In genomic region chr15:37101634-37102314, GRCh38 we compare ENCODE assay signal across 1 cellular context.
TF ChIP-seq lines count a peak whose summit lies in the region.

No MANE protein-coding gene starts in this region.

TF ChIP-seq in HEK293, 187 proteins besides CTCF, POLR2A, EP300 and RAD21 (continued from another document and continues in another):
- TF ChIP-seq PRDM2 (tag by site-specific recombination; IDR thresholded peaks at IDR 0.05; ENCODE audit: borderline replicate concordance) = no peak
- TF ChIP-seq ZNF157 (tag by site-specific recombination; IDR thresholded peaks at IDR 0.05) = no peak
- TF ChIP-seq ZNF148 (tag by site-specific recombination; IDR thresholded peaks at IDR 0.05; ENCODE audit: borderline replicate concordance) = no peak
- no peak for TF ChIP-seq ZNF423 (tag by site-specific recombination; IDR thresholded peaks at IDR 0.05)
- no peak for TF ChIP-seq ZNF2 (tag by site-specific recombination; IDR thresholded peaks at IDR 0.05)
- no peak for TF ChIP-seq ZSCAN18 (tag by site-specific recombination; IDR thresholded peaks at IDR 0.05)
- no peak for TF ChIP-seq SETDB1 (IDR thresholded peaks at IDR 0.05; ENCODE audit: insufficient read length, low read length)
- TF ChIP-seq AEBP2 (tag by site-specific recombination; IDR thresholded peaks at IDR 0.05; ENCODE audit: borderline replicate concordance) = no peak
- no peak for TF ChIP-seq ZNF704 (tag by site-specific recombination; IDR thresholded peaks at IDR 0.05)
- no peak for TF ChIP-seq ZNF623 (tag by site-specific recombination; IDR thresholded peaks at IDR 0.05)
- TF ChIP-seq ZEB2 (tag by site-specific recombination; IDR thresholded peaks at IDR 0.05) = peak; percentile 50; the same call in 1 of the 2 replicates
- TF ChIP-seq ZBTB7A (tag by site-specific recombination; IDR thresholded peaks at IDR 0.05; ENCODE audit: low read depth) = peak; percentile 48; the same call in 1 of the 2 replicates
- TF ChIP-seq PBX3 (CRISPR knock-in tag; IDR thresholded peaks at IDR 0.05) = peak; percentile 85
- no peak for TF ChIP-seq OVOL3 (tag by site-specific recombination; IDR thresholded peaks at IDR 0.05)
- no peak for TF ChIP-seq ZNF776 (tag by site-specific recombination; IDR thresholded peaks at IDR 0.05; ENCODE audit: borderline replicate concordance)
- TF ChIP-seq ZFP69B (tag by site-specific recombination; IDR thresholded peaks at IDR 0.05) = no peak
- no peak for TF ChIP-seq ZBTB6 (tag by site-specific recombination; IDR thresholded peaks at IDR 0.05)
- TF ChIP-seq ZNF10 (tag by site-specific recombination; IDR thresholded peaks at IDR 0.05) = no peak
- no peak for TF ChIP-seq ZSCAN5A (tag by site-specific recombination; IDR thresholded peaks at IDR 0.05)
- no peak for TF ChIP-seq ZNF837 (tag by site-specific recombination; IDR thresholded peaks at IDR 0.05)
- no peak for TF ChIP-seq ZNF785 (tag by site-specific recombination; IDR thresholded peaks at IDR 0.05)
- peak; percentile 32; the same call in 1 of the 2 replicates for TF ChIP-seq ZBTB20 (tag by site-specific recombination; IDR thresholded peaks at IDR 0.05)
- TF ChIP-seq KLF16 (tag by site-specific recombination; IDR thresholded peaks at IDR 0.05) = no peak; the same call in 1 of the 2 replicates
- TF ChIP-seq GFI1B (tag by site-specific recombination; IDR thresholded peaks at IDR 0.05) = no peak
- TF ChIP-seq ZNF488 (tag by site-specific recombination; IDR thresholded peaks at IDR 0.05) = no peak
- TF ChIP-seq ZNF571 (tag by site-specific recombination; IDR thresholded peaks at IDR 0.05) = no peak
- TF ChIP-seq FEZF1 (tag by site-specific recombination; IDR thresholded peaks at IDR 0.05) = no peak
- TF ChIP-seq ZNF18 (tag by site-specific recombination; IDR thresholded peaks at IDR 0.05) = no peak
- peak; percentile 93 for TF ChIP-seq ZBTB8A (tag by site-specific recombination; IDR thresholded peaks at IDR 0.05)
- TF ChIP-seq ZNF274 (IDR thresholded peaks at IDR 0.05; ENCODE audit: low read length) = no peak
- no peak for TF ChIP-seq ZNF274 (tag by site-specific recombination; IDR thresholded peaks at IDR 0.05; ENCODE audit: borderline replicate concordance)
- no peak for TF ChIP-seq ZFP3 (tag by site-specific recombination; IDR thresholded peaks at IDR 0.05; ENCODE audit: low read depth)
- TF ChIP-seq ZNF777 (tag by site-specific recombination; IDR thresholded peaks at IDR 0.05; ENCODE audit: borderline replicate concordance) = no peak
- no peak for TF ChIP-seq ZNF621 (tag by site-specific recombination; IDR thresholded peaks at IDR 0.05)
- TF ChIP-seq ZNF302 (tag by site-specific recombination; IDR thresholded peaks at IDR 0.05; ENCODE audit: low read depth) = no peak
- TF ChIP-seq ZFP41 (tag by site-specific recombination; IDR thresholded peaks at IDR 0.05; ENCODE audit: borderline replicate concordance) = no peak
- TF ChIP-seq BCL11A (tag by site-specific recombination; IDR thresholded peaks at IDR 0.05; ENCODE audit: low read depth) = peak; percentile 6; the same call in 1 of the 2 replicates
- no peak for TF ChIP-seq ZNF433 (tag by site-specific recombination; IDR thresholded peaks at IDR 0.05; ENCODE audit: low read depth)
- no peak for TF ChIP-seq ZNF394 (tag by site-specific recombination; IDR thresholded peaks at IDR 0.05; ENCODE audit: borderline replicate concordance)
- no peak for TF ChIP-seq ATF2 (tag by site-specific recombination; IDR thresholded peaks at IDR 0.05; ENCODE audit: low read depth)
- no peak for TF ChIP-seq ZNF16 (tag by site-specific recombination; IDR thresholded peaks at IDR 0.05; ENCODE audit: low read depth)
